In the genomic region with DNA sequence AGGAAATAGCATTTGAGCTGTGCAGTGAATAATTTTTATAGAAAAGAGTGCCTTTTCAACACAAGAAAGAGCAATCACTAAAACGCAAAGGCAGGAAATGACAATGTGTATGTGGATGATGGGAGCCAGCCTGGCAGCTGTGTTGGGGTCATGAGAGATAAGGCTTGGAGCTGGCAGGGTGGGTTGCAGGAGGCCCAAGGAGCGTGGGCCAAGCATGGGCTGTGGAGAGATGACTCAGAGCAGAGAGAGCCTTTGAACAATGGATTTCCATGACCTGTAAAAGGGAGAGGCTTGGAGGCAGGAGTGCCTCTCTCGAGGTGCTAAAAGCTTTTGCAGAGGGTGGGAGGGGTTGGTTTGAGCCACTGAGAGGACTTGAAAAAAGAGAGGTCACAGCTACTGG, we compare ENCODE assay signal across 18 cellular contexts. TPM values are rescaled to one million over a fixed set of nuclear protein-coding genes. Genes with fewer than 3 reads are reported as not detected.
DNase-seq lines count a peak whose midpoint lies in the region; ATAC-seq, FAIRE-seq and TF ChIP-seq lines count a peak whose summit lies in the region.
"Had no signal": no experiment of that assay in that cellular context is flagged by ENCODE, and none has a peak within 500 bp of the region (broad histone marks: within the 10 kb centered on the region; RNA-seq: fewer than 3 reads in every experiment).

No MANE protein-coding gene starts in this region.

- H3K4me1 ChIP-seq in mesodermal cell (ENCODE audit: control insufficient read depth, insufficient read depth, low read length, poor library complexity, severe bottlenecking): peaks cover 9% of the 10 kb centered on the region
- H3K4me1 ChIP-seq: testis had no signal

- H3K4me3 ChIP-seq in cardiac fibroblast (replicated peaks in 1 of 2; ENCODE audit: low read depth in 2 of 2, low read length in 2 of 2): no peak overlapping the region
- H3K4me3 ChIP-seq in mesodermal cell (ENCODE audit: extremely low read depth, insufficient read depth, low read length, poor library complexity, severe bottlenecking): no peak overlapping the region
- H3K4me3 ChIP-seq: coronary artery, PC-9, sigmoid colon, testis had no signal

- H3K9me3 ChIP-seq in mesodermal cell (ENCODE audit: control insufficient read depth, low read length): no peaks in the 10 kb centered on the region
- H3K9me3 ChIP-seq: sigmoid colon, testis had no signal

- TF ChIP-seq CTCF in cardiac fibroblast (IDR thresholded peaks at IDR 0.05; ENCODE audit: low read depth, low read length): no peak

- WGBS in mesodermal cell (ENCODE audit: insufficient coverage in 2 of 2), 2 experiments: 34 to 58% methylated on average over 3 of the region's 3 CpGs

- H3K36me3 ChIP-seq in mesodermal cell (ENCODE audit: control insufficient read depth, insufficient read depth, low read length): no peaks in the 10 kb centered on the region
- H3K36me3 ChIP-seq: sigmoid colon had no signal

- peak overlapping the region; percentile 45 for H3K27ac ChIP-seq in mesodermal cell (ENCODE audit: low read depth, low read length, severe bottlenecking)
- H3K27ac ChIP-seq: coronary artery, PC-9, sigmoid colon, testis had no signal

- ATAC-seq in HG02642 (IDR thresholded peaks at IDR 0.05; ENCODE audit: poor library complexity, unreplicated experiment): no peak

- DNase-seq in Daoy (ENCODE audit: low read depth): peak; percentile 72
- peak; percentile 69 for DNase-seq in NCI-H226
- DNase-seq in cardiac fibroblast (ENCODE audit: low read depth in 2 of 2): peak; percentile 46 to 83
- no peak for DNase-seq in DMS53 (lab: John Stamatoyannopoulos, UW)
- no peak for DNase-seq in HTR-8/SVneo (ENCODE audit: insufficient read length, low spot score)
- no peak for DNase-seq in GOT3 (lab: John Stamatoyannopoulos, UW)
- DNase-seq: anterior cingulate cortex, Calu3, H7, NCI-H187 treated with DMSO at 0.1 percent for 48 hours, NCI-H524 treated with DMSO at 0.1 percent for 48 hours, PC-9, sigmoid colon, testis had no signal

- FAIRE-seq in HTR-8/SVneo (lab: Jason Lieb, UNC): no peak
- FAIRE-seq: keratinocyte had no signal

RNA-seq across cellular contexts. Expression of a gene that starts 6.6 kb away (rescaled TPM):
- 55.1 and 56.2 TPM in 2 replicates for total RNA-seq in Daoy (2014; rRNA removed; shearing (Covaris generic))
- polyA plus RNA-seq in mesodermal cell (2013, experiment 1 of 2): 55.5 TPM
- 49.7 TPM for polyA plus RNA-seq in mesodermal cell (2013, experiment 2 of 2)

Comparison
In these comparisons a context has a peak if more than half of its experiments do, and no peak if none do; other contexts are left out.
1. DNase-seq: peak in Daoy (single experiment), NCI-H226 (single experiment) and cardiac fibroblast (2 of 2); none in DMS53 (single experiment), HTR-8/SVneo (single experiment) and GOT3 (single experiment).